ENCODE assay signal across 9 cellular contexts in genomic region chr5:123371575-123372179, GRCh38. TPM values are rescaled to one million over a fixed set of nuclear protein-coding genes. Genes with fewer than 3 reads are reported as not detected.
DNase-seq lines count a peak whose midpoint lies in the region; ATAC-seq and TF ChIP-seq lines count a peak whose summit lies in the region.
"Had no signal": no experiment of that assay in that cellular context is flagged by ENCODE, and none has a peak within 500 bp of the region (broad histone marks: within the 10 kb centered on the region; RNA-seq: fewer than 3 reads in every experiment).

No MANE protein-coding gene starts in this region.

- POLR2A ChIA-PET in AG04450 (lab: Yijun Ruan, JAX): no interaction called here
- POLR2A ChIA-PET in GM10248 (lab: Yijun Ruan, JAX): no interaction called here

- H3K27me3 ChIP-seq in AG04450 (ENCODE audit: control insufficient read depth, insufficient read depth, low read length): no peaks in the 10 kb centered on the region
- H3K27me3 ChIP-seq in SJCRH30: no peaks in the 10 kb centered on the region
- H3K27me3 ChIP-seq in dorsolateral prefrontal cortex: no peaks in the 10 kb centered on the region

- H3K36me3 ChIP-seq in SJCRH30 (peaks cover 25% of the 10 kb centered on the region), mucosa of descending colon (ENCODE audit: low read depth) (no peaks in the 10 kb centered on the region)

- H3K4me3 ChIP-seq in AG04450 (ENCODE audit: low read depth, low read length) (no peak overlapping the region), SJCRH30 (no peak overlapping the region), dorsolateral prefrontal cortex (no peak overlapping the region), mucosa of descending colon (no peak overlapping the region)

- ATAC-seq in mucosa of descending colon (peak; percentile 52), GM18858 (IDR thresholded peaks at IDR 0.05; ENCODE audit: unreplicated experiment) (no peak)

- H3K4me1 ChIP-seq in SJCRH30: no peaks in the 10 kb centered on the region
- H3K4me1 ChIP-seq in mucosa of descending colon (ENCODE audit: low read depth): no peaks in the 10 kb centered on the region

- H3K27ac ChIP-seq in AG04450 (ENCODE audit: low read depth, low read length): no peak overlapping the region
- no peak overlapping the region for H3K27ac ChIP-seq in SJCRH30
- no peak overlapping the region for H3K27ac ChIP-seq in dorsolateral prefrontal cortex
- H3K27ac ChIP-seq: HL-60 had no signal

- TF ChIP-seq CTCF in AG04450 (IDR thresholded peaks at IDR 0.05; ENCODE audit: low read depth, low read length) (peak; percentile 56), GM10248 (IDR thresholded peaks at IDR 0.05; ENCODE audit: control extremely low read depth, extremely low read depth, low read depth, missing control alignments) (peak; percentile 31), dorsolateral prefrontal cortex (IDR thresholded peaks at IDR 0.05 in 54 of 56, conservative IDR thresholded peaks at IDR 0.05 in 2 of 56; ENCODE audit: low read depth in 1 of 56, partially characterized antibody in 56 of 56) (peak in 55 of 56 donors; percentile 26 to 71 (median 56)), mucosa of descending colon (IDR thresholded peaks at IDR 0.05) (peak; percentile 47)

- DNase-seq in AG04450 (ENCODE audit: low read depth, low spot score): no peak
- no peak for DNase-seq in GM10248 (ENCODE audit: extremely low spot score)
- DNase-seq in SJCRH30: peak; percentile 64 to 75
- peak in 8 of 10 donors; percentile 5 to 53 (median 36) for DNase-seq in dorsolateral prefrontal cortex
- DNase-seq in mucosa of descending colon: peak in 2 of 3 donors; percentile 69 to 75
- no peak for DNase-seq in NCI-H1436 treated with DMSO at 0.1 percent for 48 hours (lab: John Stamatoyannopoulos, UW)
- DNase-seq in OCI-M2 (lab: John Stamatoyannopoulos, UW; ENCODE audit: unreplicated experiment): no peak

- intact Hi-C loops in dorsolateral prefrontal cortex (cut with DNase I) (no loop called here), mucosa of descending colon (cut with DNase I, micrococcal nuclease) (no loop called here)

- H3K9me3 ChIP-seq in AG04450 (ENCODE audit: control insufficient read depth, insufficient read depth, low read length) (no peaks in the 10 kb centered on the region), SJCRH30 (replicated peaks) (no peaks in the 10 kb centered on the region), mucosa of descending colon (no peaks in the 10 kb centered on the region)

- CTCF ChIA-PET in AG04450 (lab: Charles Lee) (interaction anchor here (0.5 to 4.0 kb wide), 18 partner anchors 10 to 871 kb away, joined by 3 to 17 read pairs (median 4); no protein-coding TSS in a partner anchor), GM10248 (lab: Yijun Ruan, JAX) (interaction anchor here (0.7 to 2.2 kb wide), 5 partner anchors 9 to 473 kb away, joined by 3 to 12 read pairs (median 3); no protein-coding TSS in a partner anchor)

RNA-seq across cellular contexts. Expression of gene CEP120, which starts 51.5 kb away (rescaled TPM):
- polyA plus RNA-seq in AG04450 (2011; rRNA removed): 20.0 and 27.2 TPM in 2 replicates
- polyA minus RNA-seq in AG04450 (2011; rRNA and poly(A)+ RNA removed): 37.3 and 39.5 TPM in 2 replicates
- 19.2 and 23.5 TPM in 2 replicates for total RNA-seq in SJCRH30 (2014; rRNA removed; shearing (Covaris generic))
- total RNA-seq in dorsolateral prefrontal cortex (10 to 100 TPM; 11.8 to 32.6 (median 21.2) TPM), mucosa of descending colon (10 to 100 TPM; 12.6 to 27.6 (median 15.0) TPM)

Comparison
In these comparisons a context has a peak if more than half of its experiments do, and no peak if none do; other contexts are left out.
1. DNase-seq: peak in SJCRH30 (2 of 2), dorsolateral prefrontal cortex (8 of 10) and mucosa of descending colon (2 of 3); none in AG04450 (single experiment), GM10248 (single experiment), NCI-H1436 treated with DMSO at 0.1 percent for 48 hours (single experiment) and OCI-M2 (single experiment).
2. Peak in every context shown above with its lines, with median percentiles within 50 percentile points of each other: CTCF ChIP-seq.